In the genomic region with DNA sequence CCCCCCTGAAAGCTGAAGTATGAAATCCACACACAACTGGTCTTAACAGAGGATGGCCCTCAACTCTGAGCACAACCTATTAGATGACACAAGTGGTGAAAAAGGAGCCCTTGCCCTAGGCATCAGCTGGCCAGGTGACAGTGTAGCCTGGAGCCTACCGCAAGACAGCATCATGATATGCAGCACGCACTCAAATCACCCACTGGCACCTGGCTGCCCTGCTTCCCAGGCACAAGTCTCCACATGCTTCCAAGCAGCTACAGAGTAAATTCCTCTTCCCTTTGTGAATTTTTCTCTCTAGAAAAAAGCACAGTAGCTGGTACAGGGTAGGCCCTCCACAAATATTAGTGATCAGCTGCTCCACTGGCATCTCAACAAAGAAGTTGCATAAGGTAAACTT, we compare ENCODE assay signal across 20 cellular contexts. TPM values are rescaled to one million over a fixed set of nuclear protein-coding genes. Genes with fewer than 3 reads are reported as not detected.
DNase-seq lines count a peak whose midpoint lies in the region; ATAC-seq, FAIRE-seq and TF ChIP-seq lines count a peak whose summit lies in the region.
"Had no signal": no experiment of that assay in that cellular context is flagged by ENCODE, and none has a peak within 500 bp of the region (broad histone marks: within the 10 kb centered on the region; RNA-seq: fewer than 3 reads in every experiment).

No MANE protein-coding gene starts in this region.

- POLR2A ChIA-PET in IMR-90 (lab: Charles Lee; ENCODE audit: unreplicated experiment): interaction anchor here (1.1 kb wide), 1 partner anchor 990 kb away, joined by 4 read pairs; no protein-coding TSS in a partner anchor

- H3K9ac ChIP-seq in IMR-90 (ENCODE audit: low read depth, low read length) (no peak overlapping the region), GM23248 (no peak overlapping the region)

- TF ChIP-seq RAD21 in IMR-90 (IDR thresholded peaks at IDR 0.05; ENCODE audit: low read length): no peak

- H3K79me2 ChIP-seq in GM23248 (ENCODE audit: insufficient read depth): no peaks in the 10 kb centered on the region

- intact Hi-C loops in IMR-90 (cut with micrococcal nuclease): loop anchor here (10.0 kb wide), 1 partner anchor 457 kb away; no protein-coding TSS in a partner anchor
- intact Hi-C loops in pancreas (cut with DNase I): no loop called here
- intact Hi-C loops in mucosa of descending colon (cut with DNase I, micrococcal nuclease): no loop called here

- H4K5ac ChIP-seq in IMR-90 (ENCODE audit: low read depth, low read length): peak overlapping the region; percentile 93

- H3K4me3 ChIP-seq in IMR-90 (ENCODE audit: insufficient read depth, low read depth, low read length): no peak overlapping the region
- H3K4me3 ChIP-seq in pancreas: no peak overlapping the region
- H3K4me3 ChIP-seq in GM23248: no peak overlapping the region
- H3K4me3 ChIP-seq in mucosa of descending colon: no peak overlapping the region
- H3K4me3 ChIP-seq: A549, SK-N-MC had no signal

- H2AK9ac ChIP-seq in IMR-90 (replicated peaks; ENCODE audit: low read depth, low read length, poor library complexity): no peak overlapping the region

- no peaks in the 10 kb centered on the region for H3K36me3 ChIP-seq in IMR-90 (ENCODE audit: control insufficient read depth, insufficient read depth, low read length)
- H3K36me3 ChIP-seq in pancreas: no peaks in the 10 kb centered on the region
- H3K36me3 ChIP-seq in GM23248 (ENCODE audit: low read depth): no peaks in the 10 kb centered on the region
- H3K36me3 ChIP-seq in mucosa of descending colon (ENCODE audit: low read depth): no peaks in the 10 kb centered on the region

- peaks cover 0 to 2% of the 10 kb centered on the region in 2 experiments; a peak in 1 of 4 replicates for H3K79me1 ChIP-seq in IMR-90 (ENCODE audit: low read depth in 1 of 2, low read length in 2 of 2)

- H3K4me1 ChIP-seq in IMR-90 (ENCODE audit: control insufficient read depth, insufficient read depth, low read length): peaks cover 22% of the 10 kb centered on the region
- no peaks in the 10 kb centered on the region for H3K4me1 ChIP-seq in pancreas
- peaks cover 13% of the 10 kb centered on the region for H3K4me1 ChIP-seq in GM23248 (ENCODE audit: insufficient read depth)
- H3K4me1 ChIP-seq in mucosa of descending colon (ENCODE audit: low read depth): no peaks in the 10 kb centered on the region
- H3K4me1 ChIP-seq: A549 had no signal

- peak; percentile 53 for FAIRE-seq in D721Med (lab: Jason Lieb, UNC)
- no peak for FAIRE-seq in GM19239 (lab: Jason Lieb, UNC)
- FAIRE-seq in pancreas (lab: Jason Lieb, UNC): no peak
- FAIRE-seq: A549, RCC 7860 had no signal

- H3K18ac ChIP-seq in IMR-90 (ENCODE audit: low read depth, low read length): peak overlapping the region; percentile 77

- peaks cover 4% of the 10 kb centered on the region; the same call in 1 of the 2 replicates for H3K9me1 ChIP-seq in IMR-90 (ENCODE audit: insufficient read depth, low read length)

- peak overlapping the region; percentile 78; the same call in 2 of the 3 replicates for H2BK15ac ChIP-seq in IMR-90 (ENCODE audit: low read depth, low read length)

- H4K91ac ChIP-seq in IMR-90 (ENCODE audit: insufficient read depth, low read depth, low read length): peak overlapping the region; percentile 51; the same call in 1 of the 2 replicates

- peak overlapping the region; percentile 80 for H2BK120ac ChIP-seq in IMR-90 (ENCODE audit: low read depth, low read length)

- dilution Hi-C loops in IMR-90 (cut with HindIII; ENCODE audit: low sequenced_read_pairs, unreplicated experiment): no loop called here

- ATAC-seq in IMR-90 (ENCODE audit: low read depth): no peak
- ATAC-seq in pancreas: no peak
- no peak for ATAC-seq in mucosa of descending colon
- ATAC-seq: A549 had no signal

- peak overlapping the region; percentile 47; the same call in 1 of the 2 replicates for H3K23ac ChIP-seq in IMR-90 (ENCODE audit: low read depth, low read length)

- no peak overlapping the region for H3K56ac ChIP-seq in IMR-90 (ENCODE audit: extremely low read depth, insufficient read depth, low read length)

- H2BK5ac ChIP-seq in IMR-90 (ENCODE audit: low read depth, low read length, poor library complexity, severe bottlenecking): peak overlapping the region; percentile 62

- peak overlapping the region; percentile 76 for H2BK20ac ChIP-seq in IMR-90 (ENCODE audit: low read depth, low read length)

- H4K8ac ChIP-seq in IMR-90 (ENCODE audit: low read depth in 2 of 2, low read length in 2 of 2): peak overlapping the region in 1 of 2 experiments; percentile 69; a peak in 2 of 4 replicates

- H4K20me1 ChIP-seq in IMR-90 (ENCODE audit: insufficient read depth, low read length) (no peaks in the 10 kb centered on the region), GM23248 (ENCODE audit: insufficient read depth) (no peaks in the 10 kb centered on the region)

- H2AFZ ChIP-seq in IMR-90 (replicated peaks; ENCODE audit: low read length, poor library complexity) (peak overlapping the region; percentile 64), GM23248 (no peak overlapping the region)

- H3K27me3 ChIP-seq in IMR-90 (ENCODE audit: control insufficient read depth, insufficient read depth, low read length): no peaks in the 10 kb centered on the region
- H3K27me3 ChIP-seq in pancreas: no peaks in the 10 kb centered on the region
- H3K27me3 ChIP-seq in GM23248 (replicated peaks; ENCODE audit: insufficient read depth): no peaks in the 10 kb centered on the region

- no peak for TF ChIP-seq POLR2A in IMR-90 (IDR thresholded peaks at IDR 0.05; ENCODE audit: low read depth, low read length)

- H3K14ac ChIP-seq in IMR-90 (replicated peaks; ENCODE audit: low read depth, low read length): peak overlapping the region; percentile 71

- peak overlapping the region; percentile 89; the same call in 1 of the 2 replicates for H2AK5ac ChIP-seq in IMR-90 (ENCODE audit: low read depth, low read length)

- no peak overlapping the region for H3K4me2 ChIP-seq in IMR-90 (ENCODE audit: low read depth, low read length)
- H3K4me2 ChIP-seq in GM23248 (ENCODE audit: unreplicated experiment): no peak overlapping the region
- H3K4me2 ChIP-seq: A549 had no signal

- BruUV-seq in IMR-90 (replicated peaks; lab: Mats Ljungman, UMichigan): no TSS peak

- no peaks in the 10 kb centered on the region for H3K9me3 ChIP-seq in IMR-90 (ENCODE audit: control insufficient read depth, insufficient read depth, low read length)
- H3K9me3 ChIP-seq in pancreas: no peaks in the 10 kb centered on the region
- H3K9me3 ChIP-seq in GM23248 (ENCODE audit: low read depth): no peaks in the 10 kb centered on the region
- no peaks in the 10 kb centered on the region for H3K9me3 ChIP-seq in mucosa of descending colon
- H3K9me3 ChIP-seq: A549 had no signal

- peak overlapping the region; percentile 82 for H3K4ac ChIP-seq in IMR-90 (ENCODE audit: low read depth, low read length)

- 94% methylated on average over 2 of the region's 2 CpGs; no CpG with 5 or more reads in 1 of the 2 experiments for WGBS in IMR-90 (ENCODE audit: extremely low coverage in 2 of 2, insufficient read length in 1 of 2), 2 experiments
- 85 to 87% methylated on average over 2 of the region's 2 CpGs for WGBS in pancreas, 2 donors
- WGBS in GM23248 (ENCODE audit: low coverage in 1 of 2, low lambda C conversion rate in 2 of 2, missing lambda C conversion rate in 2 of 2), 2 experiments: 96 to 98% methylated on average over 2 of the region's 2 CpGs

- no peaks in the 10 kb centered on the region for H3K9me2 ChIP-seq in GM23248 (ENCODE audit: insufficient read depth)

- in situ Hi-C loops in IMR-90 (cut with MboI; ENCODE audit: low sequenced_read_pairs): no loop called here
- in situ Hi-C loops in GM23248 (cut with MboI): no loop called here

- DNase-seq in D721Med (ENCODE audit: insufficient read length, low spot score): no peak
- no peak for DNase-seq in IMR-90
- DNase-seq in caudate nucleus (lab: John Stamatoyannopoulos, UW): no peak
- peak; percentile 49 for DNase-seq in islet precursor cell
- DNase-seq in GM19239 (ENCODE audit: insufficient read length, low spot score): no peak
- DNase-seq in pancreas: no peak
- DNase-seq in GM23248: no peak
- no peak for DNase-seq in mucosa of descending colon
- DNase-seq: DMS79, NCI-H187, NCI-H345, NCI-H524, NCI-H774, OCI-M1, Right ventricle myocardium superior, SW 1271 had no signal

- peaks cover 1% of the 10 kb centered on the region; the same call in 1 of the 2 replicates for H3F3A ChIP-seq in GM23248 (ENCODE audit: insufficient read depth)

- TF ChIP-seq CTCF in D721Med (IDR thresholded peaks at IDR 0.05; ENCODE audit: insufficient read depth, missing control alignments) (no peak), IMR-90 (conservative IDR thresholded peaks at IDR 0.05; ENCODE audit: low read depth, low read length) (no peak), pancreas (IDR thresholded peaks at IDR 0.05) (no peak), mucosa of descending colon (IDR thresholded peaks at IDR 0.05) (no peak)

- CTCF ChIA-PET in IMR-90 (lab: Yijun Ruan, JAX): no interaction called here

- H3K27ac ChIP-seq in IMR-90 (ENCODE audit: insufficient read depth, low read length): peak overlapping the region; percentile 42; the same call in 1 of the 2 replicates
- H3K27ac ChIP-seq in caudate nucleus (ENCODE audit: low read depth, low read length): peak overlapping the region; percentile 71
- no peak overlapping the region for H3K27ac ChIP-seq in pancreas
- H3K27ac ChIP-seq in GM23248: no peak overlapping the region
- H3K27ac ChIP-seq: A549, SK-N-MC had no signal

TF ChIP-seq in IMR-90, 13 proteins besides CTCF, POLR2A, EP300 and RAD21 (continues in another document):
- no peak for TF ChIP-seq SMC3 (IDR thresholded peaks at IDR 0.05; ENCODE audit: low read depth, low read length)
- no peak for TF ChIP-seq MXI1 (IDR thresholded peaks at IDR 0.05; ENCODE audit: borderline replicate concordance, low read depth, low read length)

RNA-seq across cellular contexts. Expression of a gene that starts 6.0 kb away (rescaled TPM):
- total RNA-seq in IMR-90 (2012; rRNA removed): 0.90 and 1.1 TPM in 2 replicates
- polyA plus RNA-seq in IMR-90 (2012; rRNA removed): 1.5 and 2.0 TPM in 2 replicates
- 0.51 and 0.62 TPM in 2 replicates for polyA plus RNA-seq in IMR-90 (2012; cell fraction: cytosol; rRNA removed)
- 0.67 and 6.4 TPM in 2 replicates for polyA plus RNA-seq in IMR-90 (2012; cell fraction: nucleus; rRNA removed; ENCODE audit: low replicate concordance)
- 1 to 10 TPM in 1 of 6 donors, under 1 TPM in 5; 0.37 to 2.5 (median 0.71) TPM for total RNA-seq in pancreas
- polyA plus RNA-seq in pancreas: 1 to 10 TPM; 1.3 to 7.1 TPM
- total RNA-seq in GM23248 (2014; rRNA removed; shearing (Covaris generic)): 0.22 TPM in 1 of 2 replicates, not detected in the other
- polyA plus RNA-seq in GM23248 (2016; fragmentation: Nextera tagmentation; extraction: Ambion mirVana): 0.54 and 1.1 TPM in 2 replicates
- total RNA-seq in mucosa of descending colon: 1 to 10 TPM in 1 of 3 donors, under 1 TPM in 1, not detected in 1; 0.43 to 1.0 TPM
- total RNA-seq: Right ventricle myocardium superior had no signal
- polyA plus RNA-seq: CD14-positive monocyte had no signal

RNA-seq across cellular contexts. Expression of a gene that starts 6.7 kb away (rescaled TPM):
- total RNA-seq in IMR-90 (2012; rRNA removed) (41.9 and 42.8 TPM in 2 replicates), pancreas (10 to 100 TPM in 3 of 6 donors, 1 to 10 TPM in 3; 6.0 to 13.3 (median 10.0) TPM), mucosa of descending colon (10 to 100 TPM; 26.1 to 46.1 (median 34.8) TPM)
- polyA plus RNA-seq in IMR-90 (2012; rRNA removed) (41.5 and 52.7 TPM in 2 replicates), pancreas (10 to 100 TPM in 1 of 2 donors, 1 to 10 TPM in 1; 7.5 to 14.3 TPM), GM23248 (2016; fragmentation: Nextera tagmentation; extraction: Ambion mirVana) (88.0 and 91.6 TPM in 2 replicates)
- polyA plus RNA-seq in IMR-90 (2012; cell fraction: cytosol; rRNA removed): 11.2 and 15.8 TPM in 2 replicates
- 7.0 and 45.7 TPM in 2 replicates for polyA plus RNA-seq in IMR-90 (2012; cell fraction: nucleus; rRNA removed; ENCODE audit: low replicate concordance)
- 27.6 and 32.1 TPM in 2 replicates for total RNA-seq in GM23248 (2014; rRNA removed; shearing (Covaris generic))

Comparison
In these comparisons a context has a peak if more than half of its experiments do, and no peak if none do; other contexts are left out.
1. H3K27ac ChIP-seq: peak in IMR-90 (single experiment) and caudate nucleus (single experiment); none in pancreas (0 of 4) and GM23248 (single experiment).